2 cellular contexts compared by ENCODE assay signal in the genomic region with DNA sequence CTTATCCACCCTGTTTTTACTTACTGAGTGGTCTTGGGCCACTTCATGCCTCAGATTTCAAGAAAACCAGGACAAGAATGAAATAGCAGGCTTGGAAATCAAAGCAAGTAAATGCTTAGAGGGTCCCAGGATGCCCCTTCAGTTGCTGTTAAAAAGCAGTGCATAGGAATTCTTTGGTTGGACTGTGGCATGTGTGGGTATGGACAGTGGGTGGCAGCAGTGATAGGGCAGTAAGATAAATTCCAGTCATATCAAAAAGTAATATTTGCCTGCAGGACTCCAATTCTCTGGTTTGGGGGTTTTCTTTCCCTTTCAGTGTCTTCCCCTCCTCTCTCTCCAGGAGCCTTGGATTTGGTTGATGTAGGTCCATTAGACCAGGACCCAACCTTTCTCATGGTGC.
TF ChIP-seq lines count a peak whose summit lies in the region.

No MANE protein-coding gene starts in this region.

TF ChIP-seq in HCT116, 20 proteins besides CTCF, POLR2A, EP300 and RAD21 (continued from another document):
- TF ChIP-seq MAX (IDR thresholded peaks at IDR 0.05), result no peak
- TF ChIP-seq EZH2 (IDR thresholded peaks at IDR 0.05), result no peak
- no peak for TF ChIP-seq SP1 (IDR thresholded peaks at IDR 0.05; ENCODE audit: low read depth)
- no peak for TF ChIP-seq ZFX (IDR thresholded peaks at IDR 0.05)
- TF ChIP-seq TCF7L2 (IDR thresholded peaks at IDR 0.05; ENCODE audit: borderline replicate concordance, extremely low read depth, insufficient read depth, insufficient read length), result no peak

TF ChIP-seq in GM12878, 131 proteins besides CTCF, POLR2A, EP300 and RAD21 (continued from another document):
- TF ChIP-seq MAX (IDR thresholded peaks at IDR 0.05; ENCODE audit: low read depth, low read length), result no peak
- TF ChIP-seq ZBTB33 (IDR thresholded peaks at IDR 0.05), result no peak
- TF ChIP-seq BACH1 (IDR thresholded peaks at IDR 0.05; ENCODE audit: borderline replicate concordance), result no peak
- no peak for TF ChIP-seq ATF7 (IDR thresholded peaks at IDR 0.05; ENCODE audit: low read depth)
- TF ChIP-seq STAT1 (conservative IDR thresholded peaks at IDR 0.05), result no peak
- TF ChIP-seq RB1 (IDR thresholded peaks at IDR 0.05; ENCODE audit: borderline replicate concordance), result no peak
- no peak for TF ChIP-seq SPI1 (IDR thresholded peaks at IDR 0.05; ENCODE audit: borderline replicate concordance, insufficient read depth, low read depth, low read length)
- TF ChIP-seq, protein P1, sequence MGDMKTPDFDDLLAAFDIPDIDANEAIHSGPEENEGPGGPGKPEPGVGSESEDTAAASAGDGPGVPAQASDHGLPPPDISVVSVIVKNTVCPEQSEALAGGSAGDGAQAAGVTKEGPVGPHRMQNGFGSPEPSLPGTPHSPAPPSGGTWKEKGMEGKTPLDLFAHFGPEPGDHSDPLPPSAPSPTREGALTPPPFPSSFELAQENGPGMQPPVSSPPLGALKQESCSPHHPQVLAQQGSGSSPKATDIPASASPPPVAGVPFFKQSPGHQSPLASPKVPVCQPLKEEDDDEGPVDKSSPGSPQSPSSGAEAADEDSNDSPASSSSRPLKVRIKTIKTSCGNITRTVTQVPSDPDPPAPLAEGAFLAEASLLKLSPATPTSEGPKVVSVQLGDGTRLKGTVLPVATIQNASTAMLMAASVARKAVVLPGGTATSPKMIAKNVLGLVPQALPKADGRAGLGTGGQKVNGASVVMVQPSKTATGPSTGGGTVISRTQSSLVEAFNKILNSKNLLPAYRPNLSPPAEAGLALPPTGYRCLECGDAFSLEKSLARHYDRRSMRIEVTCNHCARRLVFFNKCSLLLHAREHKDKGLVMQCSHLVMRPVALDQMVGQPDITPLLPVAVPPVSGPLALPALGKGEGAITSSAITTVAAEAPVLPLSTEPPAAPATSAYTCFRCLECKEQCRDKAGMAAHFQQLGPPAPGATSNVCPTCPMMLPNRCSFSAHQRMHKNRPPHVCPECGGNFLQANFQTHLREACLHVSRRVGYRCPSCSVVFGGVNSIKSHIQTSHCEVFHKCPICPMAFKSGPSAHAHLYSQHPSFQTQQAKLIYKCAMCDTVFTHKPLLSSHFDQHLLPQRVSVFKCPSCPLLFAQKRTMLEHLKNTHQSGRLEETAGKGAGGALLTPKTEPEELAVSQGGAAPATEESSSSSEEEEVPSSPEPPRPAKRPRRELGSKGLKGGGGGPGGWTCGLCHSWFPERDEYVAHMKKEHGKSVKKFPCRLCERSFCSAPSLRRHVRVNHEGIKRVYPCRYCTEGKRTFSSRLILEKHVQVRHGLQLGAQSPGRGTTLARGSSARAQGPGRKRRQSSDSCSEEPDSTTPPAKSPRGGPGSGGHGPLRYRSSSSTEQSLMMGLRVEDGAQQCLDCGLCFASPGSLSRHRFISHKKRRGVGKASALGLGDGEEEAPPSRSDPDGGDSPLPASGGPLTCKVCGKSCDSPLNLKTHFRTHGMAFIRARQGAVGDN (IDR thresholded peaks at IDR 0.05), result no peak
- no peak for TF ChIP-seq MLLT1 (IDR thresholded peaks at IDR 0.05)
